20 cellular contexts compared by ENCODE assay signal in the genomic region with DNA sequence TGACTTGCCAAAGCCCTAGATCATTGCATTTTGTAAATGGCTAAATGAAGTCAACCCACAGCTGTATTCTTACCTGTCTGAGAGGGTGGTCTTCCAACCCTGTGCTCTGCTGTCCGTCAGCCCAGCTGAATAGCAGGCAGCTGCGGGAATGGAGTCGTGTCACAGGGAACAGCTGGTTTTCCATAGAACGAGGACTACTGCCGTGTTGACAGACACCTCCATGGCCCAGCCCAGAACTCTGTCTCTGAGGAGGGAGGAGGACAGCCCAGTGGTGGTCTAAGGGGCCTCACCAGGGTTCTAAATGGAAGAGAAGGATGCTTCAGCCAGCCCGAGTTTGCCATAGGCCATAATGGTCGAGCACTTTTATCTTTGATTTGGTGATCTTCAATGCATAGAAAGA.
DNase-seq lines count a peak whose midpoint lies in the region; ATAC-seq and TF ChIP-seq lines count a peak whose summit lies in the region.
"Had no signal": no experiment of that assay in that cellular context is flagged by ENCODE, and none has a peak within 500 bp of the region (broad histone marks: within the 10 kb centered on the region; RNA-seq: fewer than 3 reads in every experiment).

No MANE protein-coding gene starts in this region.

- H3K9ac ChIP-seq in BLaER1, result no peak overlapping the region

- H3K4me1 ChIP-seq in BLaER1, result peaks cover 51% of the 10 kb centered on the region

- peak; percentile 10 for DNase-seq in H7
- DNase-seq in mesenteric fat pad (ENCODE audit: low spot score), result peak; percentile 78
- DNase-seq in dorsolateral prefrontal cortex, result no peak
- DNase-seq in AML-193 (lab: John Stamatoyannopoulos, UW), result no peak
- DNase-seq: ACHN; C1 segment of cervical spinal cord; CD4-positive, CD25-positive, alpha-beta regulatory T cell; CD8-positive, alpha-beta memory T cell; COR-L47; DMS 273 treated with DMSO at 0.1 percent for 48 hours; DMS53; DND-41; EL; HFFc6; KG1 had no signal

- H3K36me3 ChIP-seq in BLaER1, result no peaks in the 10 kb centered on the region
- no peaks in the 10 kb centered on the region for H3K36me3 ChIP-seq in H7 (replicated peaks; ENCODE audit: control insufficient read depth, insufficient read depth, low read length)

- no peak for ATAC-seq in GM21526 (IDR thresholded peaks at IDR 0.05; ENCODE audit: low FRiP score, unreplicated experiment)
- ATAC-seq: HCT116 had no signal

- H4K20me1 ChIP-seq in BLaER1, result peaks cover 6% of the 10 kb centered on the region; the same call in 1 of the 2 replicates

- no peaks in the 10 kb centered on the region for H3K9me3 ChIP-seq in BLaER1

- no peak overlapping the region for H3K27ac ChIP-seq in BLaER1
- H3K27ac ChIP-seq in dorsolateral prefrontal cortex, result no peak overlapping the region

- no peak for TF ChIP-seq CTCF in dorsolateral prefrontal cortex (IDR thresholded peaks at IDR 0.05 in 54 of 56, conservative IDR thresholded peaks at IDR 0.05 in 2 of 56; ENCODE audit: low read depth in 1 of 56, partially characterized antibody in 56 of 56)

- peak overlapping the region; percentile 66 for H3K4me2 ChIP-seq in BLaER1

- H3K4me3 ChIP-seq in BLaER1 (no peak overlapping the region), H7 (ENCODE audit: insufficient read depth, low read depth, low read length) (no peak overlapping the region), dorsolateral prefrontal cortex (no peak overlapping the region)
- H3K4me3 ChIP-seq: GM12878, GM23338 had no signal

- intact Hi-C loops in dorsolateral prefrontal cortex (cut with DNase I), result no loop called here

- H3K27me3 ChIP-seq in BLaER1 (no peaks in the 10 kb centered on the region), H7 (ENCODE audit: control insufficient read depth, insufficient read depth, low read length) (no peaks in the 10 kb centered on the region), dorsolateral prefrontal cortex (no peaks in the 10 kb centered on the region)

Comparison
In these comparisons a context has a peak if more than half of its experiments do, and no peak if none do; other contexts are left out.
1. DNase-seq: peak in H7 (single experiment) and mesenteric fat pad (single experiment); none in dorsolateral prefrontal cortex (0 of 10) and AML-193 (0 of 2).